ENCODE assay signal across 18 cellular contexts in genomic region chr13:24032674-24033073, GRCh38.
DNase-seq lines count a peak whose midpoint lies in the region; ATAC-seq and TF ChIP-seq lines count a peak whose summit lies in the region.
"Had no signal": no experiment of that assay in that cellular context is flagged by ENCODE, and none has a peak within 500 bp of the region (broad histone marks: within the 10 kb centered on the region; RNA-seq: fewer than 3 reads in every experiment).

No MANE protein-coding gene starts in this region.

- no peaks in the 10 kb centered on the region for H3K27me3 ChIP-seq in sigmoid colon
- H3K27me3 ChIP-seq: breast epithelium, neutrophil, SJCRH30 had no signal

- H3K27ac Mint-ChIP-seq in chondrocyte (ENCODE audit: unreplicated experiment) = peak overlapping the region; percentile 85
- no peak overlapping the region for H3K27ac Mint-ChIP-seq in T-helper 2 cell treated with Interferon-gamma antibody and Interleukin-4, amounts not matched to agents 5 μg/mL and 100 μg/mL, for 36 hours
- H3K27ac Mint-ChIP-seq: activated naive CD4-positive, alpha-beta T cell treated with anti-CD3 and anti-CD28 coated beads for 36 hours had no signal

- no peaks in the 10 kb centered on the region for H3K36me3 Mint-ChIP-seq in chondrocyte (ENCODE audit: low read depth)
- no peaks in the 10 kb centered on the region for H3K36me3 Mint-ChIP-seq in T-helper 2 cell treated with Interferon-gamma antibody and Interleukin-4, amounts not matched to agents 5 μg/mL and 100 μg/mL, for 36 hours (ENCODE audit: low read depth)

- peaks cover 0 to 43% (median 38%) of the 10 kb centered on the region in 4 donors for H3K4me1 ChIP-seq in sigmoid colon

- no peak overlapping the region for H3K4me3 ChIP-seq in sigmoid colon
- H3K4me3 ChIP-seq: breast epithelium, SJCRH30 had no signal

- DNase-seq in EL (peak; percentile 26), chondrocyte (ENCODE audit: low spot score) (no peak), left lobe of liver (ENCODE audit: low spot score) (peak; percentile 58), sigmoid colon (no peak), NCI-H1105 (lab: John Stamatoyannopoulos, UW) (no peak)
- DNase-seq in T-helper 2 cell treated with Interferon-gamma antibody and Interleukin-4, amounts not matched to agents 5 μg/mL and 100 μg/mL, for 36 hours (ENCODE audit: low spot score) = no peak
- DNase-seq in stimulated activated naive CD4-positive, alpha-beta T cell (lab: John Stamatoyannopoulos, UW) = no peak
- DNase-seq: activated CD4-positive, alpha-beta T cell treated with anti-CD3 and anti-CD28 coated beads for 4 hours; activated naive CD4-positive, alpha-beta T cell treated with anti-CD3 and anti-CD28 coated beads for 36 hours; effector CD4-positive, alpha-beta T cell; KBM-7; NCI-H1092; NCI-H226; SJCRH30; stimulated activated naive CD8-positive, alpha-beta T cell treated with anti-CD3 and anti-CD28 coated beads, Interleukin-15, Interleukin-2, amounts not matched to agents 100 U/mL and 50 U/mL, for 24 hours had no signal

- no peaks in the 10 kb centered on the region for H3K27me3 Mint-ChIP-seq in chondrocyte (ENCODE audit: low read depth)
- H3K27me3 Mint-ChIP-seq in T-helper 2 cell treated with Interferon-gamma antibody and Interleukin-4, amounts not matched to agents 5 μg/mL and 100 μg/mL, for 36 hours (ENCODE audit: low read depth) = peaks cover 32% of the 10 kb centered on the region

- H3K36me3 ChIP-seq in sigmoid colon = no peaks in the 10 kb centered on the region
- H3K36me3 ChIP-seq: breast epithelium, neutrophil, SJCRH30 had no signal

- 73 to 78% methylated on average over 2 of the region's 2 CpGs for WGBS in sigmoid colon, 2 donors

- no peak for TF ChIP-seq POLR2A in sigmoid colon (IDR thresholded peaks at IDR 0.05)

- peak overlapping the region; percentile 40 to 70 (median 54) for H3K27ac ChIP-seq in sigmoid colon
- H3K27ac ChIP-seq: neutrophil, SJCRH30 had no signal

- H3K9me3 ChIP-seq in sigmoid colon = no peaks in the 10 kb centered on the region
- H3K9me3 ChIP-seq: breast epithelium, neutrophil, SJCRH30 had no signal

- ATAC-seq in left lobe of liver = peak; percentile 83
- ATAC-seq in GM21576 (IDR thresholded peaks at IDR 0.05; ENCODE audit: unreplicated experiment) = no peak
- ATAC-seq: stimulated activated naive CD8-positive, alpha-beta T cell treated with anti-CD3 and anti-CD28 coated beads, Interleukin-15, Interleukin-2, amounts not matched to agents 100 U/mL and 50 U/mL, for 24 hours had no signal

- peaks cover 53% of the 10 kb centered on the region for H3K4me1 Mint-ChIP-seq in chondrocyte (ENCODE audit: low read depth)
- H3K4me1 Mint-ChIP-seq in T-helper 2 cell treated with Interferon-gamma antibody and Interleukin-4, amounts not matched to agents 5 μg/mL and 100 μg/mL, for 36 hours (ENCODE audit: low read depth) = no peaks in the 10 kb centered on the region

- no peak for TF ChIP-seq EP300 in sigmoid colon (IDR thresholded peaks at IDR 0.05)

- TF ChIP-seq CTCF in chondrocyte (IDR thresholded peaks at IDR 0.05) (no peak), sigmoid colon (IDR thresholded peaks at IDR 0.05) (no peak)

- H3K4me3 Mint-ChIP-seq in chondrocyte (ENCODE audit: unreplicated experiment) = no peak overlapping the region
- no peak overlapping the region for H3K4me3 Mint-ChIP-seq in T-helper 2 cell treated with Interferon-gamma antibody and Interleukin-4, amounts not matched to agents 5 μg/mL and 100 μg/mL, for 36 hours
- H3K4me3 Mint-ChIP-seq: activated naive CD4-positive, alpha-beta T cell treated with anti-CD3 and anti-CD28 coated beads for 36 hours had no signal

- H3K9me3 Mint-ChIP-seq in chondrocyte (ENCODE audit: low read depth) = no peaks in the 10 kb centered on the region
- no peaks in the 10 kb centered on the region for H3K9me3 Mint-ChIP-seq in T-helper 2 cell treated with Interferon-gamma antibody and Interleukin-4, amounts not matched to agents 5 μg/mL and 100 μg/mL, for 36 hours
- H3K9me3 Mint-ChIP-seq: activated naive CD4-positive, alpha-beta T cell treated with anti-CD3 and anti-CD28 coated beads for 36 hours had no signal

- intact Hi-C loops in sigmoid colon (cut with DNase I) = no loop called here

Comparison
In these comparisons a context has a peak if more than half of its experiments do, and no peak if none do; other contexts are left out.
1. DNase-seq: peak in EL (single experiment) and left lobe of liver (single experiment); none in chondrocyte (single experiment), sigmoid colon (single experiment), NCI-H1105 (single experiment), T-helper 2 cell treated with Interferon-gamma antibody and Interleukin-4, amounts not matched to agents 5 μg/mL and 100 μg/mL, for 36 hours (single experiment) and stimulated activated naive CD4-positive, alpha-beta T cell (0 of 6).